In the genomic region with DNA sequence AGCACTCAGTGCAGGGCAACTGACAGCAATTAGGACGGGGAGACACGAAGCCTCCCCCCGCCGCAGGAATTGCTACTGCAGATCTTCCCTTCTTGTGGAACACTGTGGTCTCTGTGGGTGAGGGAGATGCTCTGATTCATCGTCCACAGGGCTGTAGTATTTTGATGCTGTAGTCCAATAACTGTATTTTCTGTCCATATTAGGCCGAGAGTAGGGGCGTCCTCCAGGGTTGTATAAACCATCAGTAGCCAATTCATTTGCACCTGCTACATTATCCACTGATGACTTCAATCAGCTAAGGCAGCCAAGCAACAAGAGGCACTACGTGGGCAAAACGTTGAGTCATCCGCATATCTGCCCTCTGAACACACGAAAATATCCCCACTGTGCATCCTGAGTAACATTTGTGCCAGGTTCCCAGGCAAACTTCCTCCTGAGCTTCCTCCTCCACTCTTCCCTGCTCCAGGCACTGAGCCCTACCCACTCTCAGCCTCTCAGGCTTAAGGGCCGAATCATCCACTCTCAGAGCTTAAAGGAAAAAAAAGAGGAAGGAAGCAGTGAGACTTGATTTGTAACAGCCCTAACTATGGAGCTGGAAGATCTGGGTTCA, we compare ENCODE assay signal across 9 cellular contexts.
DNase-seq lines count a peak whose midpoint lies in the region; ATAC-seq and TF ChIP-seq lines count a peak whose summit lies in the region.
"Had no signal": no experiment of that assay in that cellular context is flagged by ENCODE, and none has a peak within 500 bp of the region (broad histone marks: within the 10 kb centered on the region; RNA-seq: fewer than 3 reads in every experiment).

No MANE protein-coding gene starts in this region.

- no peaks in the 10 kb centered on the region for H3K36me3 ChIP-seq in duodenal mucosa (ENCODE audit: control insufficient read depth in 1 of 2, insufficient read depth in 2 of 2, low read length in 2 of 2)
- no peaks in the 10 kb centered on the region for H3K36me3 ChIP-seq in osteoblast (ENCODE audit: insufficient read depth, low read length)

- ATAC-seq in HG02759 (IDR thresholded peaks at IDR 0.05; ENCODE audit: unreplicated experiment) (no peak), HG03460 (IDR thresholded peaks at IDR 0.05; ENCODE audit: unreplicated experiment) (no peak)

- peak; percentile 96 for DNase-seq in EH (ENCODE audit: low read depth)
- peak; percentile 68 for DNase-seq in NCI-H2029 treated with DMSO at 0.1 percent for 48 hours (lab: John Stamatoyannopoulos, UW)
- peak; percentile 44 for DNase-seq in osteoblast (ENCODE audit: insufficient read length, low spot score, missing footprints)
- no peak for DNase-seq in NCI-H1048 (lab: John Stamatoyannopoulos, UW)
- DNase-seq in central memory CD4-positive, alpha-beta T cell: no peak

- H4K20me1 ChIP-seq in osteoblast (ENCODE audit: insufficient read depth, low read length): no peaks in the 10 kb centered on the region

- H3K27me3 ChIP-seq in duodenal mucosa (ENCODE audit: control insufficient read depth in 1 of 2, insufficient read depth in 2 of 2, low read length in 2 of 2): no peaks in the 10 kb centered on the region
- H3K27me3 ChIP-seq in osteoblast (ENCODE audit: insufficient read depth, low read length): no peaks in the 10 kb centered on the region

- H3K27ac ChIP-seq in duodenal mucosa (ENCODE audit: low read depth, low read length) (peak overlapping the region; percentile 5), osteoblast (ENCODE audit: low read depth, low read length) (peak overlapping the region; percentile 62)
- H3K27ac ChIP-seq: VCaP had no signal

- H3K4me2 ChIP-seq in osteoblast (ENCODE audit: insufficient read depth, low read length): peak overlapping the region; percentile 8

- peak overlapping the region; percentile 1 for H2AFZ ChIP-seq in osteoblast (ENCODE audit: low read length)

- H3K9me3 ChIP-seq in duodenal mucosa (ENCODE audit: control insufficient read depth in 1 of 2, low read length in 2 of 2) (no peaks in the 10 kb centered on the region), osteoblast (ENCODE audit: low read depth, low read length) (no peaks in the 10 kb centered on the region)

- no peaks in the 10 kb centered on the region for H3K79me2 ChIP-seq in osteoblast (ENCODE audit: insufficient read depth, low read length)

- TF ChIP-seq CTCF in osteoblast (IDR thresholded peaks at IDR 0.05; ENCODE audit: extremely low read depth, low read depth, low read length): no peak

- H3K4me3 ChIP-seq in duodenal mucosa (ENCODE audit: low read depth in 1 of 2, low read length in 2 of 2) (no peak overlapping the region), osteoblast (ENCODE audit: insufficient read depth, low read length) (no peak overlapping the region)

- no peak overlapping the region for H3K9ac ChIP-seq in duodenal mucosa (ENCODE audit: low read depth in 1 of 2, low read length in 2 of 2)

- H3K4me1 ChIP-seq in duodenal mucosa (ENCODE audit: control insufficient read depth in 1 of 2, insufficient read depth in 2 of 2, low read length in 2 of 2): peaks cover 6 to 12% of the 10 kb centered on the region in 2 donors
- H3K4me1 ChIP-seq in osteoblast (ENCODE audit: insufficient read depth, low read length): peaks cover 8% of the 10 kb centered on the region

Comparison
In these comparisons a context has a peak if more than half of its experiments do, and no peak if none do; other contexts are left out.
1. DNase-seq: peak in EH (single experiment), NCI-H2029 treated with DMSO at 0.1 percent for 48 hours (single experiment) and osteoblast (single experiment); none in NCI-H1048 (single experiment) and central memory CD4-positive, alpha-beta T cell (single experiment).